In genomic region chr3:59381282-59381681, GRCh38 we compare ENCODE assay signal across 12 cellular contexts.
DNase-seq lines count a peak whose midpoint lies in the region; ATAC-seq and TF ChIP-seq lines count a peak whose summit lies in the region.
"Had no signal": no experiment of that assay in that cellular context is flagged by ENCODE, and none has a peak within 500 bp of the region (broad histone marks: within the 10 kb centered on the region; RNA-seq: fewer than 3 reads in every experiment).

No MANE protein-coding gene starts in this region.

- in situ Hi-C loops in transverse colon (cut with MboI; ENCODE audit: low pct_ligation_motif_present in 1 of 4, low pct_unique_long_range_greater_than_20kb in 1 of 4, low sequenced_read_pairs in 3 of 4): no loop called here

- 73 to 78% methylated on average over 2 of the region's 2 CpGs for WGBS in transverse colon (ENCODE audit: low coverage in 1 of 2), 2 donors
- WGBS in psoas muscle, 3 donors: 86 to 93% (median 90%) methylated on average over 2 of the region's 2 CpGs

- intact Hi-C loops in transverse colon (cut with DNase I; ENCODE audit: low total_unique reads): no loop called here
- intact Hi-C loops in psoas muscle (cut with DNase I): no loop called here

- H3K4me1 ChIP-seq in transverse colon: no peaks in the 10 kb centered on the region
- no peaks in the 10 kb centered on the region for H3K4me1 ChIP-seq in psoas muscle
- H3K4me1 ChIP-seq: body of pancreas had no signal

- no peak overlapping the region for H3K27ac ChIP-seq in transverse colon
- H3K27ac ChIP-seq in psoas muscle: no peak overlapping the region
- H3K27ac ChIP-seq: body of pancreas had no signal

- no peaks in the 10 kb centered on the region for H3K9me3 ChIP-seq in transverse colon
- no peaks in the 10 kb centered on the region for H3K9me3 ChIP-seq in psoas muscle
- H3K9me3 ChIP-seq: body of pancreas had no signal

- no peak overlapping the region for H3K4me3 ChIP-seq in transverse colon
- H3K4me3 ChIP-seq in psoas muscle: no peak overlapping the region
- H3K4me3 ChIP-seq: body of pancreas had no signal

- TF ChIP-seq EP300 in transverse colon (IDR thresholded peaks at IDR 0.05; ENCODE audit: low read depth): no peak

- DNase-seq in NCI-H2081 (lab: John Stamatoyannopoulos, UW): no peak
- DNase-seq in kidney tubule cell (ENCODE audit: low spot score): no peak
- DNase-seq in transverse colon: no peak
- DNase-seq in psoas muscle: no peak
- DNase-seq: body of pancreas; left ventricle myocardium superior; stimulated activated CD4-positive, alpha-beta T cell treated with anti-CD3 and anti-CD28 coated beads, Interleukin-12 subunit alpha, Interleukin-12 subunit beta, amount 100 ng/mL, for 4 hours had no signal

- no peak for TF ChIP-seq POLR2A in transverse colon (IDR thresholded peaks at IDR 0.05)

- no peaks in the 10 kb centered on the region for H3K36me3 ChIP-seq in transverse colon
- H3K36me3 ChIP-seq in psoas muscle (ENCODE audit: insufficient read depth in 1 of 2, low read depth in 1 of 2): no peaks in the 10 kb centered on the region

- no peaks in the 10 kb centered on the region for H3K27me3 ChIP-seq in transverse colon
- no peaks in the 10 kb centered on the region for H3K27me3 ChIP-seq in psoas muscle (ENCODE audit: insufficient read depth in 3 of 3, low read length in 2 of 3)
- H3K27me3 ChIP-seq: body of pancreas had no signal

- ATAC-seq in GM18511 (IDR thresholded peaks at IDR 0.05; ENCODE audit: unreplicated experiment): peak; percentile 71
- peak; percentile 66 for ATAC-seq in GM19452 (IDR thresholded peaks at IDR 0.05; ENCODE audit: unreplicated experiment)
- peak; percentile 69 for ATAC-seq in HG02852 (IDR thresholded peaks at IDR 0.05; ENCODE audit: unreplicated experiment)
- ATAC-seq in HG03565 (IDR thresholded peaks at IDR 0.05; ENCODE audit: unreplicated experiment): peak; percentile 48
- ATAC-seq in psoas muscle: no peak
- ATAC-seq: body of pancreas, left ventricle myocardium superior, Panc1 had no signal

- TF ChIP-seq CTCF in transverse colon (IDR thresholded peaks at IDR 0.05) (no peak), psoas muscle (IDR thresholded peaks at IDR 0.05) (no peak)

Comparison
In these comparisons a context has a peak if more than half of its experiments do, and no peak if none do; other contexts are left out.
1. ATAC-seq: peak in GM18511 (single experiment), GM19452 (single experiment), HG02852 (single experiment) and HG03565 (single experiment); none in psoas muscle (0 of 4).